In genomic region chr20:63963348-63963741, GRCh38 we compare ENCODE assay signal across 21 cellular contexts. TPM values are rescaled to one million over a fixed set of nuclear protein-coding genes. Genes with fewer than 3 reads are reported as not detected.
DNase-seq lines count a peak whose midpoint lies in the region; ATAC-seq, FAIRE-seq and TF ChIP-seq lines count a peak whose summit lies in the region.
"Had no signal": no experiment of that assay in that cellular context is flagged by ENCODE, and none has a peak within 500 bp of the region (broad histone marks: within the 10 kb centered on the region; RNA-seq: fewer than 3 reads in every experiment).

No MANE protein-coding gene starts in this region.

- TF ChIP-seq RAD21 in K562 (CRISPR knock-in tag; conservative IDR thresholded peaks at IDR 0.05 in 1 of 2, IDR thresholded peaks at IDR 0.05 in 1 of 2) = no peak

- H3K79me2 ChIP-seq in K562 (ENCODE audit: control insufficient read depth, insufficient read depth, low read length) = peaks cover 10% of the 10 kb centered on the region

- FAIRE-seq in K562 (lab: Jason Lieb, UNC) = no peak
- FAIRE-seq: A549, H54 had no signal

- 93% methylated on average over 27 of the region's 27 CpGs for WGBS in right cardiac atrium
- 97% methylated on average over 18 of the region's 27 CpGs for WGBS in K562 (ENCODE audit: insufficient coverage, low coverage, missing lambda C conversion rate)

- no peak overlapping the region for H2AFZ ChIP-seq in K562 (ENCODE audit: low read depth, low read length)

- peaks cover 78% of the 10 kb centered on the region; the same call in 2 of the 3 replicates for H3K36me3 ChIP-seq in K562 (ENCODE audit: control insufficient read depth, insufficient read depth, low read length)
- peaks cover 62% of the 10 kb centered on the region for H3K36me3 ChIP-seq in lower lobe of right lung

- H3K9me1 ChIP-seq in K562 (ENCODE audit: control insufficient read depth, insufficient read depth, low read length) = no peaks in the 10 kb centered on the region

- no peak overlapping the region for H3K4me2 ChIP-seq in K562 (ENCODE audit: insufficient read depth, low read length)
- H3K4me2 ChIP-seq: A549 had no signal

- CTCF ChIA-PET in K562 (lab: Yijun Ruan, JAX; ENCODE audit: low intra/inter-chr PET ratio) = no interaction called here

- no peak overlapping the region for H3K9ac ChIP-seq in K562 (ENCODE audit: insufficient read depth in 1 of 2, low read depth in 2 of 2, low read length in 2 of 2)

- no peak for TF ChIP-seq EP300 in K562 (IDR thresholded peaks at IDR 0.05; ENCODE audit: low read length)

- H3K27me3 ChIP-seq in right cardiac atrium (ENCODE audit: control insufficient read depth, insufficient read depth) = no peaks in the 10 kb centered on the region
- no peaks in the 10 kb centered on the region for H3K27me3 ChIP-seq in K562 (ENCODE audit: control insufficient read depth in 2 of 2, insufficient read depth in 2 of 2, low read length in 2 of 2)
- no peaks in the 10 kb centered on the region for H3K27me3 ChIP-seq in lower lobe of right lung (ENCODE audit: low read depth)
- H3K27me3 ChIP-seq: BE2C had no signal

- TF ChIP-seq POLR2A in K562 (conservative IDR thresholded peaks at IDR 0.05) = no peak

- H3K4me1 ChIP-seq in right cardiac atrium (ENCODE audit: control insufficient read depth, insufficient read depth, low read length) (no peaks in the 10 kb centered on the region), K562 (replicated peaks in 1 of 2; ENCODE audit: control insufficient read depth in 2 of 2, insufficient read depth in 2 of 2, low read length in 2 of 2) (peaks cover 0 to 52% of the 10 kb centered on the region in 2 experiments; a peak in 3 of 5 replicates), lower lobe of right lung (peaks cover under 1% of the 10 kb centered on the region)
- H3K4me1 ChIP-seq: BE2C had no signal

- intact Hi-C loops in right cardiac atrium (cut with DNase I) = no loop called here
- intact Hi-C loops in Right ventricle myocardium superior (cut with DNase I) = no loop called here
- intact Hi-C loops in K562 (cut with micrococcal nuclease) = no loop called here
- intact Hi-C loops in lower lobe of right lung (cut with DNase I) = no loop called here

- ATAC-seq in right cardiac atrium (no peak), Right ventricle myocardium superior (ENCODE audit: poor library complexity) (no peak), K562 (peak; percentile 12; the same call in 1 of the 3 replicates), lower lobe of right lung (peak; percentile 3 to 6), left lobe of liver (no peak), HG02798 (IDR thresholded peaks at IDR 0.05; ENCODE audit: poor library complexity, unreplicated experiment) (no peak)
- ATAC-seq: A549, Panc1 had no signal

- DNase-seq in right cardiac atrium (peak; percentile 17 to 63 (median 53)), Right ventricle myocardium superior (no peak), K562 (ENCODE audit: extremely low read depth in 1 of 4, low spot score in 3 of 4) (no peak), lower lobe of right lung (no peak), AG08395 (ENCODE audit: low spot score) (no peak), left lobe of liver (ENCODE audit: low spot score) (no peak)
- DNase-seq: BE2C, EL, GF-D8, NCI-H1105 treated with DMSO at 0.1 percent for 48 hours, NCI-H2081, NCI-H2171, NCI-H345, NCI-H524 treated with DMSO at 0.1 percent for 48 hours, NCI-H82, SHP77 had no signal

- POLR2A ChIA-PET in K562 (lab: Yijun Ruan, JAX) = no interaction called here

- no TSS peak for BruUV-seq in K562 (replicated peaks; lab: Mats Ljungman, UMichigan)

- H4K20me1 ChIP-seq in K562 (replicated peaks; ENCODE audit: control insufficient read depth, insufficient read depth, low read length) = no peaks in the 10 kb centered on the region

- H3K27ac ChIP-seq in right cardiac atrium (ENCODE audit: low read length) (no peak overlapping the region), K562 (ENCODE audit: extremely low read depth, low read depth, low read length) (no peak overlapping the region), lower lobe of right lung (no peak overlapping the region)
- H3K27ac ChIP-seq: A549, HL-60 had no signal

- TF ChIP-seq CTCF in K562 (IDR thresholded peaks at IDR 0.05 in 2 of 3, conservative IDR thresholded peaks at IDR 0.05 in 1 of 3; ENCODE audit: insufficient read depth in 2 of 3, low read depth in 1 of 3, low read length in 3 of 3) = no peak
- TF ChIP-seq CTCF in lower lobe of right lung (IDR thresholded peaks at IDR 0.05) = no peak

- H3K4me3 ChIP-seq in right cardiac atrium (ENCODE audit: low read length) (no peak overlapping the region), K562 (no peak overlapping the region), lower lobe of right lung (no peak overlapping the region)
- H3K4me3 ChIP-seq: A549 had no signal

- in situ Hi-C loops in K562 (cut with MboI) = no loop called here

- no peaks in the 10 kb centered on the region for H3K9me3 ChIP-seq in right cardiac atrium (ENCODE audit: control insufficient read depth, low read length)
- H3K9me3 ChIP-seq in K562 (replicated peaks; ENCODE audit: control insufficient read depth, insufficient read depth, low read depth, low read length) = no peaks in the 10 kb centered on the region
- no peaks in the 10 kb centered on the region for H3K9me3 ChIP-seq in lower lobe of right lung
- H3K9me3 ChIP-seq: A549, BE2C had no signal

RNA-seq across cellular contexts. Expression of gene ZNF512B, which starts 6.4 kb away (rescaled TPM):
- 10 to 100 TPM; 12.3 to 16.1 (median 13.6) TPM for total RNA-seq in right cardiac atrium
- polyA plus RNA-seq in right cardiac atrium = 9.8 TPM
- total RNA-seq in Right ventricle myocardium superior = 11.3 TPM
- total RNA-seq in K562 (2011; cell fraction: chromatin; rRNA removed; ENCODE audit: low replicate concordance) = 14.5 and 45.8 TPM in 2 replicates
- 23.8 and 25.5 TPM in 2 replicates for total RNA-seq in K562 (2011; cell fraction: nucleolus; rRNA removed)
- total RNA-seq in K562 (2011; cell fraction: nucleoplasm; rRNA removed) = 15.2 and 19.3 TPM in 2 replicates
- 13.5 and 17.2 TPM in 2 replicates for total RNA-seq in K562 (2014; rRNA removed)
- total RNA-seq in K562 (2014; rRNA removed; fragmentation: Illumina TruSeq; extraction: Trizol) = 3.2 and 3.8 TPM in 2 replicates
- total RNA-seq in K562 (2015; rRNA removed; fragmentation: Illumina TruSeq; extraction: Trizol) = 11.2 and 11.3 TPM in 2 replicates
- 24.9 and 27.8 TPM in 2 replicates for total RNA-seq in K562 (2021)
- polyA plus RNA-seq in K562 (2011; rRNA removed) = 3.9 and 4.2 TPM in 2 replicates
- polyA plus RNA-seq in K562 (2011; cell fraction: cytosol; rRNA removed) = 4.1 and 9.7 TPM in 2 replicates
- 29.4 and 48.2 TPM in 2 replicates for polyA plus RNA-seq in K562 (2011; cell fraction: nucleus; rRNA removed)
- polyA plus RNA-seq in K562 (2012) = 14.3 and 16.2 TPM in 2 replicates
- 8.2 and 14.9 TPM in 2 replicates for polyA plus RNA-seq in K562 (2014; fragmentation: Illumina TruSeq; extraction: Trizol)
- polyA plus RNA-seq in K562 (2014; fragmentation: Nextera tagmentation; extraction: Ambion mirVana) = under 1 TPM; 0.01 to 0.03 TPM
- 13.0 and 16.5 TPM in 2 replicates for polyA plus RNA-seq in K562 (2014; rRNA removed)
- polyA minus RNA-seq in K562 (2011; rRNA and poly(A)+ RNA removed) = 1.1 and 2.7 TPM in 2 replicates
- 6.3 and 8.5 TPM in 2 replicates for polyA minus RNA-seq in K562 (2011; cell fraction: cytosol; rRNA and poly(A)+ RNA removed)
- 6.7 and 6.9 TPM in 2 replicates for polyA minus RNA-seq in K562 (2011; cell fraction: nucleus; rRNA and poly(A)+ RNA removed)
- 13.7 TPM for total RNA-seq in lower lobe of right lung
- 21.4 TPM for total RNA-seq in left lobe of liver

RNA-seq across cellular contexts. Expression of gene UCKL1, which starts 7.1 kb away (rescaled TPM):
- 10 to 100 TPM; 35.5 to 47.0 (median 44.0) TPM for total RNA-seq in right cardiac atrium
- 36.5 TPM for polyA plus RNA-seq in right cardiac atrium
- 54.4 TPM for total RNA-seq in Right ventricle myocardium superior
- 103 and 254 TPM in 2 replicates for total RNA-seq in K562 (2011; cell fraction: chromatin; rRNA removed; ENCODE audit: low replicate concordance)
- 128 and 153 TPM in 2 replicates for total RNA-seq in K562 (2011; cell fraction: nucleolus; rRNA removed)
- 102 and 113 TPM in 2 replicates for total RNA-seq in K562 (2011; cell fraction: nucleoplasm; rRNA removed)
- total RNA-seq in K562 (2014; rRNA removed) = 28.5 and 36.8 TPM in 2 replicates
- 7.9 and 10.8 TPM in 2 replicates for total RNA-seq in K562 (2014; rRNA removed; fragmentation: Illumina TruSeq; extraction: Trizol)
- total RNA-seq in K562 (2015; rRNA removed; fragmentation: Illumina TruSeq; extraction: Trizol) = 21.5 and 24.1 TPM in 2 replicates
- 46.1 and 52.8 TPM in 2 replicates for total RNA-seq in K562 (2021)
- 26.9 and 40.4 TPM in 2 replicates for polyA plus RNA-seq in K562 (2011; rRNA removed)
- polyA plus RNA-seq in K562 (2011; cell fraction: cytosol; rRNA removed) = 35.2 and 67.5 TPM in 2 replicates
- 185 and 221 TPM in 2 replicates for polyA plus RNA-seq in K562 (2011; cell fraction: nucleus; rRNA removed)
- 35.3 and 54.9 TPM in 2 replicates for polyA plus RNA-seq in K562 (2012)
- polyA plus RNA-seq in K562 (2014; fragmentation: Illumina TruSeq; extraction: Trizol) = 24.2 and 36.6 TPM in 2 replicates
- 1 to 10 TPM; 3.1 to 6.6 TPM for polyA plus RNA-seq in K562 (2014; fragmentation: Nextera tagmentation; extraction: Ambion mirVana)
- polyA plus RNA-seq in K562 (2014; rRNA removed) = 49.0 and 57.1 TPM in 2 replicates
- polyA minus RNA-seq in K562 (2011; rRNA and poly(A)+ RNA removed) = 14.0 and 18.9 TPM in 2 replicates
- polyA minus RNA-seq in K562 (2011; cell fraction: cytosol; rRNA and poly(A)+ RNA removed) = 20.3 and 21.6 TPM in 2 replicates
- polyA minus RNA-seq in K562 (2011; cell fraction: nucleus; rRNA and poly(A)+ RNA removed) = 40.1 and 51.8 TPM in 2 replicates
- total RNA-seq in lower lobe of right lung = 31.5 TPM
- total RNA-seq in left lobe of liver = 20.2 TPM

RNA-seq across cellular contexts. Expression of gene SAMD10, which starts 16.1 kb away (rescaled TPM):
- total RNA-seq in right cardiac atrium (1 to 10 TPM; 3.3 to 4.9 (median 3.8) TPM), Right ventricle myocardium superior (6.0 TPM), K562 (2014; rRNA removed) (4.8 and 9.8 TPM in 2 replicates), K562 (2014; rRNA removed; fragmentation: Illumina TruSeq; extraction: Trizol) (0.95 and 1.1 TPM in 2 replicates), K562 (2015; rRNA removed; fragmentation: Illumina TruSeq; extraction: Trizol) (3.5 and 4.8 TPM in 2 replicates), K562 (2021) (12.1 and 15.2 TPM in 2 replicates), lower lobe of right lung (3.6 TPM), left lobe of liver (3.5 TPM)
- polyA plus RNA-seq in right cardiac atrium (4.8 TPM), K562 (2011; rRNA removed) (3.9 and 6.8 TPM in 2 replicates), K562 (2014; fragmentation: Illumina TruSeq; extraction: Trizol) (6.0 and 9.6 TPM in 2 replicates), K562 (2014; fragmentation: Nextera tagmentation; extraction: Ambion mirVana) (under 1 TPM; 0.37 to 0.52 TPM), K562 (2014; rRNA removed) (11.4 and 12.4 TPM in 2 replicates)
- 3.5 and 12.3 TPM in 2 replicates for total RNA-seq in K562 (2011; cell fraction: chromatin; rRNA removed; ENCODE audit: low replicate concordance)
- 7.8 and 11.8 TPM in 2 replicates for total RNA-seq in K562 (2011; cell fraction: nucleolus; rRNA removed)
- 5.1 and 7.5 TPM in 2 replicates for total RNA-seq in K562 (2011; cell fraction: nucleoplasm; rRNA removed)
- 4.6 and 19.2 TPM in 2 replicates for polyA plus RNA-seq in K562 (2011; cell fraction: cytosol; rRNA removed)
- 35.1 and 67.7 TPM in 2 replicates for polyA plus RNA-seq in K562 (2011; cell fraction: nucleus; rRNA removed)
- 15.0 and 18.1 TPM in 2 replicates for polyA plus RNA-seq in K562 (2012)
- 0.45 and 0.67 TPM in 2 replicates for polyA minus RNA-seq in K562 (2011; rRNA and poly(A)+ RNA removed)
- 5.6 and 6.4 TPM in 2 replicates for polyA minus RNA-seq in K562 (2011; cell fraction: cytosol; rRNA and poly(A)+ RNA removed)
- 2.4 and 3.0 TPM in 2 replicates for polyA minus RNA-seq in K562 (2011; cell fraction: nucleus; rRNA and poly(A)+ RNA removed)
- polyA plus RNA-seq: A549 had no signal

RNA-seq across cellular contexts. Expression of gene PRPF6, which starts 17.6 kb away (rescaled TPM):
- 10 to 100 TPM; 42.5 to 44.7 (median 43.5) TPM for total RNA-seq in right cardiac atrium
- polyA plus RNA-seq in right cardiac atrium = 29.6 TPM
- 45.3 TPM for total RNA-seq in Right ventricle myocardium superior
- 43.5 and 79.2 TPM in 2 replicates for total RNA-seq in K562 (2011; cell fraction: chromatin; rRNA removed; ENCODE audit: low replicate concordance)
- 37.2 and 37.9 TPM in 2 replicates for total RNA-seq in K562 (2011; cell fraction: nucleolus; rRNA removed)
- 25.8 and 34.6 TPM in 2 replicates for total RNA-seq in K562 (2011; cell fraction: nucleoplasm; rRNA removed)
- 59.9 and 65.9 TPM in 2 replicates for total RNA-seq in K562 (2014; rRNA removed)
- 37.1 and 45.0 TPM in 2 replicates for total RNA-seq in K562 (2014; rRNA removed; fragmentation: Illumina TruSeq; extraction: Trizol)
- total RNA-seq in K562 (2015; rRNA removed; fragmentation: Illumina TruSeq; extraction: Trizol) = 69.1 and 70.2 TPM in 2 replicates
- 79.5 and 83.2 TPM in 2 replicates for total RNA-seq in K562 (2021)
- 31.9 and 38.8 TPM in 2 replicates for polyA plus RNA-seq in K562 (2011; rRNA removed)
- 31.0 and 31.9 TPM in 2 replicates for polyA plus RNA-seq in K562 (2011; cell fraction: cytosol; rRNA removed)
- polyA plus RNA-seq in K562 (2011; cell fraction: nucleus; rRNA removed) = 33.2 and 38.3 TPM in 2 replicates
- polyA plus RNA-seq in K562 (2012) = 64.7 and 71.3 TPM in 2 replicates
- 65.2 and 68.2 TPM in 2 replicates for polyA plus RNA-seq in K562 (2014; fragmentation: Illumina TruSeq; extraction: Trizol)
- 1 to 10 TPM; 4.2 to 4.3 TPM for polyA plus RNA-seq in K562 (2014; fragmentation: Nextera tagmentation; extraction: Ambion mirVana)
- polyA plus RNA-seq in K562 (2014; rRNA removed) = 53.9 and 60.5 TPM in 2 replicates
- 43.7 and 45.2 TPM in 2 replicates for polyA minus RNA-seq in K562 (2011; rRNA and poly(A)+ RNA removed)
- polyA minus RNA-seq in K562 (2011; cell fraction: cytosol; rRNA and poly(A)+ RNA removed) = 40.1 and 44.7 TPM in 2 replicates
- 16.3 and 25.7 TPM in 2 replicates for polyA minus RNA-seq in K562 (2011; cell fraction: nucleus; rRNA and poly(A)+ RNA removed)
- total RNA-seq in lower lobe of right lung = 57.2 TPM
- total RNA-seq in left lobe of liver = 24.2 TPM

Comparison
In these comparisons a context has a peak if more than half of its experiments do, and no peak if none do; other contexts are left out.
1. DNase-seq: peak in right cardiac atrium (3 of 3); none in Right ventricle myocardium superior (single experiment), K562 (0 of 4), lower lobe of right lung (single experiment), AG08395 (single experiment) and left lobe of liver (single experiment).
2. ATAC-seq: peak in K562 (single experiment) and lower lobe of right lung (2 of 2); none in right cardiac atrium (0 of 2), Right ventricle myocardium superior (single experiment), left lobe of liver (single experiment) and HG02798 (single experiment).